Comparison of ENCODE assay signal across 31 cellular contexts in genomic region chr20:47549671-47550070, GRCh38. TPM values are rescaled to one million over a fixed set of nuclear protein-coding genes. Genes with fewer than 3 reads are reported as not detected.
DNase-seq lines count a peak whose midpoint lies in the region; ATAC-seq, FAIRE-seq and TF ChIP-seq lines count a peak whose summit lies in the region.
"Had no signal": no experiment of that assay in that cellular context is flagged by ENCODE, and none has a peak within 500 bp of the region (broad histone marks: within the 10 kb centered on the region; RNA-seq: fewer than 3 reads in every experiment).

No MANE protein-coding gene starts in this region.

- DNase-seq in T-helper 2 cell treated with Interferon-gamma antibody and Interleukin-4, amounts not matched to agents 5 μg/mL and 100 μg/mL, for 36 hours (ENCODE audit: low spot score): no peak
- no peak for DNase-seq in T-helper 2 cell
- no peak for DNase-seq in HepG2 (ENCODE audit: low spot score)
- no peak for DNase-seq in right lobe of liver
- DNase-seq in endodermal cell: no peak
- no peak for DNase-seq in HUDEP-2 (lab: John Stamatoyannopoulos, UW; ENCODE audit: unreplicated experiment in 76 of 76)
- no peak for DNase-seq in amniotic stem cell (lab: John Stamatoyannopoulos, UW)
- DNase-seq: 8988T; activated CD4-positive, CD25-positive, alpha-beta regulatory T cell treated with anti-CD3 and anti-CD28 coated beads, Interleukin-2, amount 50 U/mL, for 72 hours; activated CD8-positive, alpha-beta memory T cell treated with anti-CD3 and anti-CD28 coated beads for 24 hours; activated gamma-delta T cell treated with Interleukin-2 at 50 U/mL for 16 hours; activated T-cell treated with anti-CD3 and anti-CD28 coated beads for 4 hours; amygdala; brain microvascular endothelial cell; Calu3; DMS79; gastrocnemius medialis; lower lobe of right lung; MV-4-11; NCI-H1436; NCI-H2081 treated with DMSO at 0.1 percent for 48 hours; NCI-H345; NCI-H748 treated with DMSO at 0.1 percent for 48 hours; nephron progenitor cell; Peyer's patch; SHP77 treated with DMSO at 0.1 percent for 48 hours; stimulated activated CD4-positive, alpha-beta T cell treated with anti-CD3 and anti-CD28 coated beads, Interleukin-4, amount 100 ng/mL, for 24 hours; upper lobe of left lung had no signal

- BruUV-seq in HepG2 (replicated peaks; lab: Mats Ljungman, UMichigan): no TSS peak

- H3K36me3 Mint-ChIP-seq in T-helper 2 cell treated with Interferon-gamma antibody and Interleukin-4, amounts not matched to agents 5 μg/mL and 100 μg/mL, for 36 hours (ENCODE audit: low read depth): peaks cover 47% of the 10 kb centered on the region
- peaks cover 7% of the 10 kb centered on the region for H3K36me3 Mint-ChIP-seq in endodermal cell (ENCODE audit: low read depth)

- H3K27me3 ChIP-seq in HepG2 (ENCODE audit: control insufficient read depth in 1 of 2, insufficient read depth in 2 of 2, low read length in 2 of 2): no peaks in the 10 kb centered on the region
- no peaks in the 10 kb centered on the region for H3K27me3 ChIP-seq in right lobe of liver
- no peaks in the 10 kb centered on the region for H3K27me3 ChIP-seq in endodermal cell (ENCODE audit: control insufficient read depth, insufficient read depth, low read length, poor library complexity, severe bottlenecking)
- H3K27me3 ChIP-seq: brain microvascular endothelial cell, gastrocnemius medialis, Peyer's patch, upper lobe of left lung had no signal

- peaks cover 44% of the 10 kb centered on the region for H3K4me1 Mint-ChIP-seq in T-helper 2 cell treated with Interferon-gamma antibody and Interleukin-4, amounts not matched to agents 5 μg/mL and 100 μg/mL, for 36 hours (ENCODE audit: low read depth)
- peaks cover 4% of the 10 kb centered on the region for H3K4me1 Mint-ChIP-seq in endodermal cell

- H4K20me1 ChIP-seq in HepG2 (ENCODE audit: insufficient read depth, low read length): peaks cover 22% of the 10 kb centered on the region; the same call in 1 of the 2 replicates

- no peak for TF ChIP-seq EP300 in HepG2 (IDR thresholded peaks at IDR 0.05; ENCODE audit: low read depth in 2 of 2, low read length in 2 of 2)
- no peak for TF ChIP-seq EP300 in HepG2 (CRISPR knock-in tag; IDR thresholded peaks at IDR 0.05; ENCODE audit: borderline replicate concordance)

- no peak overlapping the region for H3K4me2 ChIP-seq in HepG2 (ENCODE audit: low read depth, low read length)

- TF ChIP-seq POLR2A in HepG2 (IDR thresholded peaks at IDR 0.05; ENCODE audit: insufficient read depth in 1 of 2, low read depth in 2 of 2, low read length in 2 of 2) (no peak), right lobe of liver (IDR thresholded peaks at IDR 0.05) (no peak)

- H3K4me3 Mint-ChIP-seq in T-helper 2 cell treated with Interferon-gamma antibody and Interleukin-4, amounts not matched to agents 5 μg/mL and 100 μg/mL, for 36 hours: no peak overlapping the region
- H3K4me3 Mint-ChIP-seq in endodermal cell: no peak overlapping the region
- H3K4me3 Mint-ChIP-seq: nephron progenitor cell had no signal

- 95% methylated on average over 3 of the region's 3 CpGs for WGBS in HepG2 (ENCODE audit: low lambda C conversion rate)
- WGBS in right lobe of liver (ENCODE audit: insufficient coverage, low coverage, low lambda C conversion rate, missing lambda C conversion rate): 87% methylated on average over 3 of the region's 3 CpGs
- WGBS in endodermal cell (ENCODE audit: insufficient coverage in 1 of 2, insufficient read length in 1 of 2), 2 experiments: 95 to 100% methylated on average over 3 of the region's 3 CpGs

- in situ Hi-C loops in HepG2 (cut with HindIII; ENCODE audit: extremely low pct_ligation_motif_present, low pct_unique_long_range_greater_than_20kb): no loop called here

- H3K4me3 ChIP-seq in HepG2 (replicated peaks in 1 of 3; ENCODE audit: insufficient read depth in 1 of 3, low read depth in 2 of 3, low read length in 3 of 3): no peak overlapping the region
- no peak overlapping the region for H3K4me3 ChIP-seq in right lobe of liver
- no peak overlapping the region for H3K4me3 ChIP-seq in endodermal cell (ENCODE audit: low read length)
- H3K4me3 ChIP-seq: gastrocnemius medialis, lower lobe of right lung, Peyer's patch, upper lobe of left lung had no signal

- H3K9ac ChIP-seq in HepG2 (ENCODE audit: insufficient read depth, low read depth, low read length) (no peak overlapping the region), endodermal cell (ENCODE audit: extremely low read depth, low read length, poor library complexity, severe bottlenecking) (no peak overlapping the region)

- H2AFZ ChIP-seq in HepG2 (ENCODE audit: low read length): no peak overlapping the region

- CTCF ChIA-PET in HepG2 (lab: Yijun Ruan, JAX; ENCODE audit: low intra/inter-chr PET ratio, low total read pairs): no interaction called here

- POLR2A ChIA-PET in HepG2 (lab: Yijun Ruan, JAX): no interaction called here

- H3K27ac Mint-ChIP-seq in T-helper 2 cell treated with Interferon-gamma antibody and Interleukin-4, amounts not matched to agents 5 μg/mL and 100 μg/mL, for 36 hours: peak overlapping the region; percentile 49
- H3K27ac Mint-ChIP-seq in endodermal cell: peak overlapping the region; percentile 61
- H3K27ac Mint-ChIP-seq: nephron progenitor cell had no signal

- H3K79me2 ChIP-seq in HepG2 (ENCODE audit: insufficient read depth, low read length): peaks cover 75% of the 10 kb centered on the region

- H3K9me3 ChIP-seq in HepG2 (ENCODE audit: low read length): no peaks in the 10 kb centered on the region
- no peaks in the 10 kb centered on the region for H3K9me3 ChIP-seq in right lobe of liver
- H3K9me3 ChIP-seq in endodermal cell (ENCODE audit: control insufficient read depth, low read length): no peaks in the 10 kb centered on the region
- H3K9me3 ChIP-seq: gastrocnemius medialis, lower lobe of right lung, Peyer's patch, upper lobe of left lung had no signal

- FAIRE-seq in HepG2 (lab: Jason Lieb, UNC): no peak
- FAIRE-seq: G401.6 had no signal

- H3K9me3 Mint-ChIP-seq in T-helper 2 cell treated with Interferon-gamma antibody and Interleukin-4, amounts not matched to agents 5 μg/mL and 100 μg/mL, for 36 hours: no peaks in the 10 kb centered on the region
- H3K9me3 Mint-ChIP-seq in endodermal cell: peaks cover 2% of the 10 kb centered on the region

- TF ChIP-seq RAD21 in HepG2 (CRISPR knock-in tag; IDR thresholded peaks at IDR 0.05): no peak

- no peak for ATAC-seq in HepG2
- no peak for ATAC-seq in right lobe of liver
- no peak for ATAC-seq in HG02678 (IDR thresholded peaks at IDR 0.05; ENCODE audit: unreplicated experiment)
- ATAC-seq: gastrocnemius medialis, lower lobe of right lung had no signal

- peaks cover 1 to 4% of the 10 kb centered on the region in 2 experiments; a peak in 2 of 5 replicates for H3K36me3 ChIP-seq in HepG2 (replicated peaks in 1 of 2; ENCODE audit: control insufficient read depth in 1 of 2, insufficient read depth in 2 of 2, low read length in 2 of 2)
- no peaks in the 10 kb centered on the region for H3K36me3 ChIP-seq in right lobe of liver
- H3K36me3 ChIP-seq in endodermal cell (ENCODE audit: control insufficient read depth, insufficient read depth, low read length): peaks cover 3% of the 10 kb centered on the region
- H3K36me3 ChIP-seq: brain microvascular endothelial cell, gastrocnemius medialis, lower lobe of right lung, Peyer's patch, upper lobe of left lung had no signal

- intact Hi-C loops in HepG2 (cut with micrococcal nuclease; ENCODE audit: unreplicated experiment): no loop called here
- intact Hi-C loops in right lobe of liver (cut with DNase I): no loop called here

- peaks cover 29% of the 10 kb centered on the region for H3K4me1 ChIP-seq in HepG2 (ENCODE audit: insufficient read depth, low read length)
- no peaks in the 10 kb centered on the region for H3K4me1 ChIP-seq in right lobe of liver
- no peaks in the 10 kb centered on the region for H3K4me1 ChIP-seq in endodermal cell (ENCODE audit: control insufficient read depth, insufficient read depth, low read length)

- H3K27ac ChIP-seq in HepG2 (ENCODE audit: extremely low read length, insufficient read depth, low read length) (no peak overlapping the region), right lobe of liver (no peak overlapping the region), endodermal cell (ENCODE audit: low read depth, low read length) (no peak overlapping the region)
- H3K27ac ChIP-seq: brain microvascular endothelial cell, C4-2B, gastrocnemius medialis, lower lobe of right lung, Peyer's patch, upper lobe of left lung had no signal

- TF ChIP-seq CTCF in HepG2 (CRISPR knock-in tag; IDR thresholded peaks at IDR 0.05) (no peak), right lobe of liver (IDR thresholded peaks at IDR 0.05) (no peak), endodermal cell (conservative IDR thresholded peaks at IDR 0.05) (no peak)

- H3K27me3 Mint-ChIP-seq in T-helper 2 cell treated with Interferon-gamma antibody and Interleukin-4, amounts not matched to agents 5 μg/mL and 100 μg/mL, for 36 hours (ENCODE audit: low read depth): no peaks in the 10 kb centered on the region
- H3K27me3 Mint-ChIP-seq in endodermal cell (ENCODE audit: insufficient read depth): no peaks in the 10 kb centered on the region

RNA-seq across cellular contexts. Expression of gene NCOA3, which starts 48.0 kb away (rescaled TPM):
- total RNA-seq in HepG2 (2016; rRNA removed; fragmentation: Illumina TruSeq; extraction: Trizol) (56.8 and 76.2 TPM in 2 replicates), right lobe of liver (10 to 100 TPM; 11.2 to 15.1 (median 13.8) TPM), endodermal cell (10 to 100 TPM; 38.6 TPM)
- total RNA-seq in HepG2 (2016; cell fraction: cytosol; rRNA removed; fragmentation: Illumina TruSeq; extraction: Trizol; ENCODE audit: low read depth): 30.2 and 36.5 TPM in 2 replicates
- 56.0 and 74.0 TPM in 2 replicates for total RNA-seq in HepG2 (2016; cell fraction: insoluble cytoplasmic fraction; rRNA removed; fragmentation: Illumina TruSeq; extraction: Trizol)
- total RNA-seq in HepG2 (2016; cell fraction: membrane; rRNA removed; fragmentation: Illumina TruSeq; extraction: Trizol): 34.2 and 36.7 TPM in 2 replicates
- total RNA-seq in HepG2 (2016; cell fraction: nucleus; rRNA removed; fragmentation: Illumina TruSeq; extraction: Trizol): 59.3 and 64.3 TPM in 2 replicates
- 25.0 and 35.0 TPM in 2 replicates for polyA plus RNA-seq in HepG2 (2011; rRNA removed)
- polyA plus RNA-seq in HepG2 (2011; cell fraction: cytosol; rRNA removed): 17.2 and 18.9 TPM in 2 replicates
- 36.9 and 40.6 TPM in 2 replicates for polyA plus RNA-seq in HepG2 (2011; cell fraction: nucleus; rRNA removed)
- polyA plus RNA-seq in HepG2 (2012): 22.6 and 26.9 TPM in 2 replicates
- polyA plus RNA-seq in HepG2 (2016; cell fraction: cytosol; fragmentation: Illumina TruSeq; extraction: Trizol; ENCODE audit: low read depth): 2.0 and 2.4 TPM in 2 replicates
- 40.1 and 40.4 TPM in 2 replicates for polyA plus RNA-seq in HepG2 (2016; cell fraction: insoluble cytoplasmic fraction; fragmentation: Illumina TruSeq; extraction: Trizol; ENCODE audit: low read depth)
- 5.5 and 5.7 TPM in 2 replicates for polyA plus RNA-seq in HepG2 (2016; cell fraction: membrane; fragmentation: Illumina TruSeq; extraction: Trizol; ENCODE audit: low read depth)
- 53.5 and 57.7 TPM in 2 replicates for polyA plus RNA-seq in HepG2 (2016; cell fraction: nucleus; fragmentation: Illumina TruSeq; extraction: Trizol; ENCODE audit: insufficient read depth, low read depth)
- polyA minus RNA-seq in HepG2 (2011; rRNA and poly(A)+ RNA removed; ENCODE audit: low replicate concordance): 49.8 and 56.6 TPM in 2 replicates
- polyA minus RNA-seq in HepG2 (2011; cell fraction: cytosol; rRNA and poly(A)+ RNA removed): 41.6 and 42.5 TPM in 2 replicates
- polyA minus RNA-seq in HepG2 (2011; cell fraction: nucleus; rRNA and poly(A)+ RNA removed): 75.8 and 76.3 TPM in 2 replicates
- polyA plus RNA-seq in endodermal cell (2013, experiment 1 of 2): 15.2 TPM
- 14.4 TPM for polyA plus RNA-seq in endodermal cell (2013, experiment 2 of 2)
